In the genomic region with DNA sequence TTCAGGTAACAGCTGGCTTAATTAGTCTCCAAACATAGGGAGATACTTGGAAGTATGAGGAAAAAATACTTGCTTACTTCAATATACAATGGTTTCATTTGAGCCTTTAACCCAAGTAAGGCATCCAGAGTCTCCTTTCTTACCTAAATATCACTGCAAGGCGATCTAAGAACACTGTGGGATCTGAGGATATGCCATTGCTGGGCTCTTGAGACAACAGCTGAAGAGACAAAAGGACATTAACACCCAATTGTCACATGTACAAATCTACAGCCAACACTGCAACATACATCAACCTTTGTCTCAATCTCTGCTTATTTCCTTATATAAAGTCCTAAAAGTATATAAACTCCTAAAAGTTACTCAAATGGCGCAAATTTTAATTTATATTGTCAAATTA, we compare ENCODE assay signal across 18 cellular contexts. TPM values are rescaled to one million over a fixed set of nuclear protein-coding genes. Genes with fewer than 3 reads are reported as not detected.
A peak's percentile ranks its signal among the peaks of the same experiment; 100 is the strongest.
DNase-seq lines count a peak whose midpoint lies in the region; ATAC-seq and TF ChIP-seq lines count a peak whose summit lies in the region.
"Had no signal": no experiment of that assay in that cellular context is flagged by ENCODE, and none has a peak within 500 bp of the region (broad histone marks: within the 10 kb centered on the region; RNA-seq: fewer than 3 reads in every experiment).

No MANE protein-coding gene starts in this region.

- in situ Hi-C loops in mammary epithelial cell (cut with MboI; ENCODE audit: low sequenced_read_pairs in 2 of 2) = no loop called here

- no peak for DNase-seq in activated CD4-positive, alpha-beta memory T cell treated with anti-CD3 and anti-CD28 coated beads for 36 hours
- no peak for DNase-seq in activated CD4-positive, alpha-beta memory T cell treated with anti-CD3 and anti-CD28 coated beads, Interleukin-2, amount 10 ng/mL, durations not matched to agents 7 days and 5 days
- DNase-seq in T-helper 17 cell (no peak), memory B cell (ENCODE audit: low spot score in 2 of 2) (no peak), mammary epithelial cell (no peak), breast epithelium (ENCODE audit: low spot score in 2 of 2) (no peak)
- DNase-seq: AML-193; Caco-2; Calu3; CD4-positive, alpha-beta T cell; CD8-positive, alpha-beta T cell; DMS79 treated with DMSO at 0.1 percent for 48 hours; GF-D8 had no signal

- 100% methylated on average over 2 of the region's 2 CpGs for WGBS in mammary epithelial cell (ENCODE audit: low coverage, missing lambda C conversion rate)

- no peak overlapping the region for H3K9ac ChIP-seq in mammary epithelial cell (ENCODE audit: insufficient read depth, low read length)
- H3K9ac ChIP-seq: BLaER1 treated with 17β-estradiol and CSF1 and Interleukin-3, amounts not matched to agents 10 nM and 100 nM had no signal

- POLR2A ChIA-PET in activated CD4-positive, alpha-beta memory T cell treated with anti-CD3 and anti-CD28 coated beads for 36 hours (lab: Charles Lee) = no interaction called here
- POLR2A ChIA-PET in activated CD4-positive, alpha-beta memory T cell treated with anti-CD3 and anti-CD28 coated beads, Interleukin-2, amount 10 ng/mL, durations not matched to agents 7 days and 5 days (lab: Charles Lee) = interaction anchor here (0.7 kb wide), 1 partner anchor 1223 kb away, joined by 3 read pairs; no protein-coding TSS in a partner anchor

- H3K36me3 Mint-ChIP-seq in activated CD4-positive, alpha-beta memory T cell treated with anti-CD3 and anti-CD28 coated beads for 36 hours = peaks cover 47% of the 10 kb centered on the region
- peaks cover 67% of the 10 kb centered on the region for H3K36me3 Mint-ChIP-seq in activated CD4-positive, alpha-beta memory T cell treated with anti-CD3 and anti-CD28 coated beads, Interleukin-2, amount 10 ng/mL, durations not matched to agents 7 days and 5 days (ENCODE audit: low read depth)
- H3K36me3 Mint-ChIP-seq in T-helper 17 cell (ENCODE audit: low read depth) (peaks cover 2% of the 10 kb centered on the region), memory B cell (peaks cover 42% of the 10 kb centered on the region)

- no peaks in the 10 kb centered on the region for H3K4me1 Mint-ChIP-seq in activated CD4-positive, alpha-beta memory T cell treated with anti-CD3 and anti-CD28 coated beads for 36 hours (ENCODE audit: low read depth)
- no peaks in the 10 kb centered on the region for H3K4me1 Mint-ChIP-seq in activated CD4-positive, alpha-beta memory T cell treated with anti-CD3 and anti-CD28 coated beads, Interleukin-2, amount 10 ng/mL, durations not matched to agents 7 days and 5 days
- H3K4me1 Mint-ChIP-seq in T-helper 17 cell = no peaks in the 10 kb centered on the region
- no peaks in the 10 kb centered on the region for H3K4me1 Mint-ChIP-seq in memory B cell
- H3K4me1 Mint-ChIP-seq: B cell had no signal

- no peak for TF ChIP-seq POLR2A in breast epithelium (IDR thresholded peaks at IDR 0.05)

- H4K20me1 ChIP-seq in mammary epithelial cell (ENCODE audit: insufficient read depth, low read length) = no peaks in the 10 kb centered on the region

- no peaks in the 10 kb centered on the region for H3K79me2 ChIP-seq in mammary epithelial cell (ENCODE audit: insufficient read depth, low read length)

- no peaks in the 10 kb centered on the region for H3K27me3 ChIP-seq in mammary epithelial cell (ENCODE audit: insufficient read depth, low read length)
- H3K27me3 ChIP-seq in breast epithelium = no peaks in the 10 kb centered on the region
- H3K27me3 ChIP-seq: BLaER1 treated with 17β-estradiol and CSF1 and Interleukin-3, amounts not matched to agents 10 nM and 100 nM had no signal

- H3K27me3 Mint-ChIP-seq in activated CD4-positive, alpha-beta memory T cell treated with anti-CD3 and anti-CD28 coated beads for 36 hours = no peaks in the 10 kb centered on the region
- no peaks in the 10 kb centered on the region for H3K27me3 Mint-ChIP-seq in activated CD4-positive, alpha-beta memory T cell treated with anti-CD3 and anti-CD28 coated beads, Interleukin-2, amount 10 ng/mL, durations not matched to agents 7 days and 5 days
- H3K27me3 Mint-ChIP-seq in T-helper 17 cell = no peaks in the 10 kb centered on the region
- no peaks in the 10 kb centered on the region for H3K27me3 Mint-ChIP-seq in memory B cell
- H3K27me3 Mint-ChIP-seq: B cell; CD4-positive, alpha-beta T cell had no signal

- H3K9me3 Mint-ChIP-seq in activated CD4-positive, alpha-beta memory T cell treated with anti-CD3 and anti-CD28 coated beads for 36 hours = no peaks in the 10 kb centered on the region
- H3K9me3 Mint-ChIP-seq in activated CD4-positive, alpha-beta memory T cell treated with anti-CD3 and anti-CD28 coated beads, Interleukin-2, amount 10 ng/mL, durations not matched to agents 7 days and 5 days = no peaks in the 10 kb centered on the region
- no peaks in the 10 kb centered on the region for H3K9me3 Mint-ChIP-seq in memory B cell
- H3K9me3 Mint-ChIP-seq: CD4-positive, alpha-beta T cell; CD8-positive, alpha-beta T cell had no signal

- H3K4me3 Mint-ChIP-seq in activated CD4-positive, alpha-beta memory T cell treated with anti-CD3 and anti-CD28 coated beads for 36 hours = no peak overlapping the region
- no peak overlapping the region for H3K4me3 Mint-ChIP-seq in activated CD4-positive, alpha-beta memory T cell treated with anti-CD3 and anti-CD28 coated beads, Interleukin-2, amount 10 ng/mL, durations not matched to agents 7 days and 5 days
- H3K4me3 Mint-ChIP-seq in T-helper 17 cell (no peak overlapping the region), memory B cell (no peak overlapping the region)
- H3K4me3 Mint-ChIP-seq: B cell; CD4-positive, alpha-beta T cell; CD8-positive, alpha-beta T cell had no signal

- peak overlapping the region; percentile 28 for H3K27ac Mint-ChIP-seq in activated CD4-positive, alpha-beta memory T cell treated with anti-CD3 and anti-CD28 coated beads for 36 hours
- H3K27ac Mint-ChIP-seq in activated CD4-positive, alpha-beta memory T cell treated with anti-CD3 and anti-CD28 coated beads, Interleukin-2, amount 10 ng/mL, durations not matched to agents 7 days and 5 days = no peak overlapping the region
- H3K27ac Mint-ChIP-seq in T-helper 17 cell (peak overlapping the region; percentile 27), memory B cell (peak overlapping the region; percentile 35)
- H3K27ac Mint-ChIP-seq: B cell; CD4-positive, alpha-beta T cell; CD8-positive, alpha-beta T cell had no signal

- H3K4me1 ChIP-seq in mammary epithelial cell (ENCODE audit: insufficient read depth, low read length) (no peaks in the 10 kb centered on the region), breast epithelium (no peaks in the 10 kb centered on the region)
- H3K4me1 ChIP-seq: A549; BLaER1 treated with 17β-estradiol and CSF1 and Interleukin-3, amounts not matched to agents 10 nM and 100 nM; Caco-2 had no signal

- H3K4me3 ChIP-seq in mammary epithelial cell (replicated peaks in 1 of 3; ENCODE audit: insufficient read depth in 1 of 3, low read depth in 2 of 3, low read length in 3 of 3) = no peak overlapping the region
- H3K4me3 ChIP-seq in breast epithelium = no peak overlapping the region
- H3K4me3 ChIP-seq: A549; BLaER1 treated with 17β-estradiol and CSF1 and Interleukin-3, amounts not matched to agents 10 nM and 100 nM had no signal

- no peak overlapping the region for H2AFZ ChIP-seq in mammary epithelial cell (ENCODE audit: low read depth, low read length)

- TF ChIP-seq CTCF in mammary epithelial cell (conservative IDR thresholded peaks at IDR 0.05 in 1 of 2, IDR thresholded peaks at IDR 0.05 in 1 of 2; ENCODE audit: extremely low read depth in 1 of 2, insufficient read depth in 1 of 2, low read depth in 1 of 2, low read length in 2 of 2) (no peak), breast epithelium (IDR thresholded peaks at IDR 0.05) (no peak)

- no peak overlapping the region for H3K27ac ChIP-seq in mammary epithelial cell (ENCODE audit: insufficient read depth, low read depth, low read length)
- no peak overlapping the region for H3K27ac ChIP-seq in breast epithelium
- H3K27ac ChIP-seq: 22Rv1; A549; BLaER1 treated with 17β-estradiol and CSF1 and Interleukin-3, amounts not matched to agents 10 nM and 100 nM; C4-2B had no signal

- H3K9me3 ChIP-seq in T-helper 17 cell (ENCODE audit: control insufficient read depth, low read length, poor library complexity, severe bottlenecking) (no peaks in the 10 kb centered on the region), mammary epithelial cell (replicated peaks; ENCODE audit: insufficient read depth, low read length) (no peaks in the 10 kb centered on the region), breast epithelium (no peaks in the 10 kb centered on the region)
- H3K9me3 ChIP-seq: A549; BLaER1 treated with 17β-estradiol and CSF1 and Interleukin-3, amounts not matched to agents 10 nM and 100 nM; Caco-2 had no signal

- ATAC-seq in T-helper 17 cell (no peak), memory B cell (ENCODE audit: low read depth) (no peak)
- ATAC-seq: A549; CD8-positive, alpha-beta T cell had no signal

- intact Hi-C loops in activated CD4-positive, alpha-beta memory T cell treated with anti-CD3 and anti-CD28 coated beads for 36 hours (cut with micrococcal nuclease) = no loop called here
- intact Hi-C loops in mammary epithelial cell (cut with micrococcal nuclease) (no loop called here), breast epithelium (cut with DNase I; ENCODE audit: low total_unique reads) (no loop called here)

- no TSS peak for BruUV-seq in mammary epithelial cell (replicated peaks; lab: Mats Ljungman, UMichigan)

- no peak overlapping the region for H3K4me2 ChIP-seq in mammary epithelial cell (ENCODE audit: insufficient read depth, low read depth, low read length)
- H3K4me2 ChIP-seq: A549; BLaER1 treated with 17β-estradiol and CSF1 and Interleukin-3, amounts not matched to agents 10 nM and 100 nM had no signal

- H3K36me3 ChIP-seq in mammary epithelial cell (ENCODE audit: insufficient read depth, low read length) (peaks cover 44% of the 10 kb centered on the region), breast epithelium (peaks cover 3% of the 10 kb centered on the region)

- CTCF ChIA-PET in activated CD4-positive, alpha-beta memory T cell treated with anti-CD3 and anti-CD28 coated beads for 36 hours (lab: Charles Lee) = no interaction called here
- CTCF ChIA-PET in activated CD4-positive, alpha-beta memory T cell treated with anti-CD3 and anti-CD28 coated beads, Interleukin-2, amount 10 ng/mL, durations not matched to agents 7 days and 5 days (lab: Charles Lee) = interaction anchor here (1.3 kb wide), 1 partner anchor 315 kb away, joined by 3 read pairs; no protein-coding TSS in a partner anchor
- CTCF ChIA-PET in mammary epithelial cell (lab: Charles Lee; ENCODE audit: low non-redundant PET) = no interaction called here

- dilution Hi-C loops in mammary epithelial cell (cut with HindIII; ENCODE audit: low sequenced_read_pairs) = no loop called here

RNA-seq across cellular contexts. Expression of a gene that starts 44.4 kb away (rescaled TPM):
- total RNA-seq in activated CD4-positive, alpha-beta memory T cell treated with anti-CD3 and anti-CD28 coated beads for 36 hours = 10 to 100 TPM; 21.7 to 22.9 TPM
- total RNA-seq in activated CD4-positive, alpha-beta memory T cell treated with anti-CD3 and anti-CD28 coated beads, Interleukin-2, amount 10 ng/mL, durations not matched to agents 7 days and 5 days = 10 to 100 TPM; 25.5 to 28.6 TPM
- 10 to 100 TPM; 12.5 to 13.6 TPM for total RNA-seq in T-helper 17 cell
- 10 to 100 TPM; 10.9 to 12.7 TPM for total RNA-seq in mammary epithelial cell
- 2.8 TPM for polyA plus RNA-seq in mammary epithelial cell
- polyA minus RNA-seq in mammary epithelial cell = 4.5 TPM
- total RNA-seq in breast epithelium = 10 to 100 TPM in 2 of 3 donors, 1 to 10 TPM in 1; 4.6 to 19.4 (median 11.1) TPM
